In the genomic region with DNA sequence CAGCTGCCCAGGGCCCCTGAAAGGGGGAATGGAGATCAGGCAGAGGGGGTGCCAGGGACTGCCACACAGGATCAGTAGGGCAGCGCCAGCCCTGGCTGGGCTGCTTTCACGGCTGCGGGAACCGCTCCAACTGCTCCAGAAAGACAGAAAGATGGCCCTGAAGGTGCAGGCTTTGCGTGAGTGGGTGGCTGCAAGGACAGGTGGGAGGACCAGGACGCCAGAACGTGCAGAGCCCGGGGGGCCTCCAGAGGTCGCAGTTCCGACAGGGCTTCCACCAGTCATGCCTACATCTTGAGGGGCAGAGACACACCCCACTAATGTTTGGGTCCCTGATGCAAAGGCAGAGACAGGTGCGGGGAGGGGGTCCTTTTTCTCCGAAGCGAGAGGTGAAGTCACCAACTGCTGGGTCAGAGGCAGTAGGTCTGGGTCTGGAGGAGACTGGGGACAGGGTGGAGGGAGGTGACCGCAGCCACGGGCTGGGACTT, we compare ENCODE assay signal across 8 cellular contexts. TPM values are rescaled to one million over a fixed set of nuclear protein-coding genes. Genes with fewer than 3 reads are reported as not detected.
DNase-seq lines count a peak whose midpoint lies in the region; ATAC-seq and TF ChIP-seq lines count a peak whose summit lies in the region.

No MANE protein-coding gene starts in this region.

- peak; percentile 11 for TF ChIP-seq CTCF in kidney epithelial cell (IDR thresholded peaks at IDR 0.05; ENCODE audit: insufficient read depth, low read length, poor library complexity, severe bottlenecking)

- H3K9ac ChIP-seq in ES-I3 (ENCODE audit: low read depth, low read length) (peak overlapping the region; percentile 92), HUES64 (ENCODE audit: low read depth, low read length) (peak overlapping the region; percentile 99)

- H3K4me3 ChIP-seq in HUES64 (ENCODE audit: low read length) (peak overlapping the region; percentile 89), kidney epithelial cell (ENCODE audit: low read depth, low read length) (peak overlapping the region; percentile 93), thymus (ENCODE audit: low read length) (peak overlapping the region; percentile 87)

- H3K27me3 Mint-ChIP-seq in activated naive CD8-positive, alpha-beta T cell treated with anti-CD3 and anti-CD28 coated beads, Interleukin-2, amount 50 U/mL, for 24 hours = no peaks in the 10 kb centered on the region

- H3K27me3 ChIP-seq in HUES64 (ENCODE audit: insufficient read depth, low read length) = no peaks in the 10 kb centered on the region
- no peaks in the 10 kb centered on the region for H3K27me3 ChIP-seq in kidney epithelial cell (ENCODE audit: control insufficient read depth, insufficient read depth, low read length)
- H3K27me3 ChIP-seq in thymus (ENCODE audit: control insufficient read depth, insufficient read depth) = no peaks in the 10 kb centered on the region

- WGBS in HUES64 = 50% methylated on average over 15 of the region's 15 CpGs
- 30% methylated on average over 15 of the region's 15 CpGs for WGBS in thymus

- H3K36me3 ChIP-seq in ES-I3 (ENCODE audit: insufficient read depth, low read length) (no peaks in the 10 kb centered on the region), HUES64 (ENCODE audit: insufficient read depth, low read length) (no peaks in the 10 kb centered on the region), kidney epithelial cell (ENCODE audit: control insufficient read depth, insufficient read depth, low read length) (no peaks in the 10 kb centered on the region), thymus (ENCODE audit: control insufficient read depth, insufficient read depth) (peaks cover 8% of the 10 kb centered on the region)

- peak overlapping the region; percentile 82 for H3K4me3 Mint-ChIP-seq in activated naive CD8-positive, alpha-beta T cell treated with anti-CD3 and anti-CD28 coated beads, Interleukin-2, amount 50 U/mL, for 24 hours

- no peaks in the 10 kb centered on the region for H3K9me3 Mint-ChIP-seq in activated naive CD8-positive, alpha-beta T cell treated with anti-CD3 and anti-CD28 coated beads, Interleukin-2, amount 50 U/mL, for 24 hours

- DNase-seq in activated naive CD8-positive, alpha-beta T cell treated with anti-CD3 and anti-CD28 coated beads, Interleukin-2, amount 50 U/mL, for 24 hours = no peak
- DNase-seq in kidney epithelial cell (ENCODE audit: low read depth) (no peak), SKM-1 (lab: John Stamatoyannopoulos, UW; ENCODE audit: unreplicated experiment) (no peak), epidermal melanocyte (ENCODE audit: insufficient read length, low spot score) (no peak)

- peaks cover 31% of the 10 kb centered on the region for H3K4me1 ChIP-seq in ES-I3 (ENCODE audit: insufficient read depth, low read length)
- H3K4me1 ChIP-seq in HUES64 (ENCODE audit: insufficient read depth, low read length) = peaks cover 27% of the 10 kb centered on the region; the same call in 1 of the 2 replicates
- peaks cover 19% of the 10 kb centered on the region for H3K4me1 ChIP-seq in thymus (ENCODE audit: control insufficient read depth, insufficient read depth, low read length)

- H3K27ac ChIP-seq in HUES64 (ENCODE audit: low read depth, low read length) (peak overlapping the region; percentile 98), thymus (ENCODE audit: low read depth) (peak overlapping the region; percentile 99)

- H3K36me3 Mint-ChIP-seq in activated naive CD8-positive, alpha-beta T cell treated with anti-CD3 and anti-CD28 coated beads, Interleukin-2, amount 50 U/mL, for 24 hours (ENCODE audit: low read depth) = peaks cover 11% of the 10 kb centered on the region

- peak overlapping the region; percentile 87 for H3K27ac Mint-ChIP-seq in activated naive CD8-positive, alpha-beta T cell treated with anti-CD3 and anti-CD28 coated beads, Interleukin-2, amount 50 U/mL, for 24 hours

- peaks cover 56% of the 10 kb centered on the region for H3K4me1 Mint-ChIP-seq in activated naive CD8-positive, alpha-beta T cell treated with anti-CD3 and anti-CD28 coated beads, Interleukin-2, amount 50 U/mL, for 24 hours

- H3K9me3 ChIP-seq in ES-I3 (ENCODE audit: control insufficient read depth, insufficient read depth, low read length) (no peaks in the 10 kb centered on the region), HUES64 (ENCODE audit: insufficient read depth, low read depth, low read length) (no peaks in the 10 kb centered on the region), thymus (ENCODE audit: control insufficient read depth) (no peaks in the 10 kb centered on the region)

- no peak for ATAC-seq in activated naive CD8-positive, alpha-beta T cell treated with anti-CD3 and anti-CD28 coated beads, Interleukin-2, amount 50 U/mL, for 24 hours
- no peak for ATAC-seq in HG03460 (IDR thresholded peaks at IDR 0.05; ENCODE audit: unreplicated experiment)

RNA-seq across cellular contexts. Expression of gene ATP6V0C, which starts 0.8 kb away (rescaled TPM):
- polyA plus RNA-seq in HUES64 (2013, experiment 1 of 2) = 201 TPM
- polyA plus RNA-seq in HUES64 (2013, experiment 2 of 2) = 219 TPM
- total RNA-seq in kidney epithelial cell = 79.1 and 139 TPM in 2 replicates
- polyA plus RNA-seq in thymus = 103 TPM

RNA-seq across cellular contexts. Expression of gene AMDHD2, which starts 7.2 kb away (rescaled TPM):
- polyA plus RNA-seq in HUES64 (2013, experiment 1 of 2) = 30.3 TPM
- 19.7 TPM for polyA plus RNA-seq in HUES64 (2013, experiment 2 of 2)
- 76.0 and 87.5 TPM in 2 replicates for total RNA-seq in kidney epithelial cell
- polyA plus RNA-seq in thymus = 33.2 TPM

RNA-seq across cellular contexts. Expression of gene CEMP1, which starts 18.2 kb away (rescaled TPM):
- polyA plus RNA-seq in HUES64 (2013, experiment 1 of 2) = not detected
- not detected for polyA plus RNA-seq in HUES64 (2013, experiment 2 of 2)
- not detected in 2 replicates for total RNA-seq in kidney epithelial cell
- 1.2 TPM for polyA plus RNA-seq in thymus

RNA-seq across cellular contexts. Expression of gene PDPK1, which starts 24.9 kb away (rescaled TPM):
- polyA plus RNA-seq in HUES64 (2013, experiment 1 of 2) = 13.8 TPM
- polyA plus RNA-seq in HUES64 (2013, experiment 2 of 2) = 12.0 TPM
- 27.0 and 30.5 TPM in 2 replicates for total RNA-seq in kidney epithelial cell
- 14.1 TPM for polyA plus RNA-seq in thymus

RNA-seq across cellular contexts. Expression of gene TBC1D24, which starts 38.0 kb away (rescaled TPM):
- 4.2 TPM for polyA plus RNA-seq in HUES64 (2013, experiment 1 of 2)
- polyA plus RNA-seq in HUES64 (2013, experiment 2 of 2) = 7.0 TPM
- total RNA-seq in kidney epithelial cell = 14.5 and 15.9 TPM in 2 replicates
- 3.7 TPM for polyA plus RNA-seq in thymus
